In genomic region chr16:50462793-50463507, GRCh38 we compare ENCODE assay signal across 1 cellular context.
TF ChIP-seq lines count a peak whose summit lies in the region.

No MANE protein-coding gene starts in this region.

TF ChIP-seq in H1, 55 proteins besides CTCF, POLR2A, EP300 and RAD21:
- TF ChIP-seq JUND (IDR thresholded peaks at IDR 0.05; ENCODE audit: low read length), result no peak
- peak; percentile 51 for TF ChIP-seq CTBP2 (IDR thresholded peaks at IDR 0.05; ENCODE audit: borderline replicate concordance, insufficient read depth, insufficient read length, low read length)
- TF ChIP-seq NANOG (IDR thresholded peaks at IDR 0.05; ENCODE audit: insufficient read depth, low read depth, low read length, poor library complexity, severe bottlenecking), result peak; percentile 7
- TF ChIP-seq YY1 (IDR thresholded peaks at IDR 0.05; ENCODE audit: low read depth, low read length), result 0 out of 2 replicates have a peak, but pooled peaks have one; percentile 18
- TF ChIP-seq CHD1 (IDR thresholded peaks at IDR 0.05; ENCODE audit: low read depth, low read length), result no peak
- TF ChIP-seq MAX (IDR thresholded peaks at IDR 0.05), result no peak
- no peak for TF ChIP-seq PHF8 (conservative IDR thresholded peaks at IDR 0.05; ENCODE audit: low read depth, low read length)
- TF ChIP-seq KDM4A (IDR thresholded peaks at IDR 0.05; ENCODE audit: low read depth, low read length, severe bottlenecking), result no peak
